11 cellular contexts compared by ENCODE assay signal in the genomic region with DNA sequence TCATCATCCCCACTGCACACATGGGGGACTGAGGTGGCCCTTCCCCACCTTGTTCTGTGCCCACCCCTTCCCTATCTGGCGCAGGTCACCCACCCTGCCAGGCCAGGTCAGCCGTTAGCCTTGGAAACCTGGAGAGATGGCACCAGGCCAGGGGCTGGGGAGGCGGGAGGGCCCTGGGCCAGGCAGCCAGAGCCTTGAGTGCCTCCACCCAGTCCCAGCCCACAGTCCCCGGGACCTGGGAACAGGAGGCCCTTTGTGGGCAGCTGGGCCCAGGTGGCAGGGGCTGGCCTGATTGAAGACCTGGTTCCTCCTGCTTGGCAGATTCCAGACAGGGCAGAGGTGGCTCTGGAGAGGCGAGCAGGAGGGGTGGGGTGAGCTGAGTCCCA.
DNase-seq lines count a peak whose midpoint lies in the region; ATAC-seq and TF ChIP-seq lines count a peak whose summit lies in the region.
"Had no signal": no experiment of that assay in that cellular context is flagged by ENCODE, and none has a peak within 500 bp of the region (broad histone marks: within the 10 kb centered on the region; RNA-seq: fewer than 3 reads in every experiment).

No MANE protein-coding gene starts in this region.

- H3K27ac ChIP-seq in smooth muscle cell (ENCODE audit: low read depth), result peak overlapping the region; percentile 96

- peaks cover 6% of the 10 kb centered on the region for H3K79me2 ChIP-seq in smooth muscle cell (ENCODE audit: low read depth)

- H3K27ac Mint-ChIP-seq in chondrocyte (ENCODE audit: unreplicated experiment), result peak overlapping the region; percentile 96
- H3K27ac Mint-ChIP-seq: CD8-positive, alpha-beta memory T cell; IgD-negative memory B cell had no signal

- H3K36me3 Mint-ChIP-seq in chondrocyte (ENCODE audit: low read depth), result peaks cover 37% of the 10 kb centered on the region
- H3K36me3 Mint-ChIP-seq: IgD-negative memory B cell had no signal

- peaks cover 13% of the 10 kb centered on the region for H4K20me1 ChIP-seq in smooth muscle cell (ENCODE audit: low read depth)

- WGBS in smooth muscle cell (ENCODE audit: low lambda C conversion rate), result 63% methylated on average over 5 of the region's 5 CpGs

- H3K9me3 Mint-ChIP-seq in chondrocyte (ENCODE audit: low read depth), result peaks cover 4% of the 10 kb centered on the region

- ATAC-seq in left lobe of liver, result peak; percentile 27
- no peak for ATAC-seq in stimulated activated naive CD8-positive, alpha-beta T cell treated with anti-CD3 and anti-CD28 coated beads, Interleukin-15, Interleukin-2, amounts not matched to agents 100 U/mL and 50 U/mL, for 24 hours

- peak overlapping the region; percentile 49 for H3K4me2 ChIP-seq in smooth muscle cell

- no peaks in the 10 kb centered on the region for H3K9me3 ChIP-seq in smooth muscle cell (replicated peaks; ENCODE audit: low read depth)

- DNase-seq in HT1080 (ENCODE audit: low read depth) (peak; percentile 73), chondrocyte (ENCODE audit: low spot score) (no peak), left lobe of liver (ENCODE audit: low spot score) (no peak), smooth muscle cell (lab: John Stamatoyannopoulos, UW; ENCODE audit: unreplicated experiment) (no peak), NCI-H524 (lab: John Stamatoyannopoulos, UW) (no peak), midbrain (lab: John Stamatoyannopoulos, UW) (no peak), NCI-H524 treated with DMSO at 0.1 percent for 48 hours (lab: John Stamatoyannopoulos, UW) (no peak)
- no peak for DNase-seq in stimulated activated naive CD8-positive, alpha-beta T cell treated with anti-CD3 and anti-CD28 coated beads, Interleukin-15, Interleukin-2, amounts not matched to agents 100 U/mL and 50 U/mL, for 24 hours
- DNase-seq: CD8-positive, alpha-beta memory T cell; NCI-H748 treated with DMSO at 0.1 percent for 48 hours had no signal

- H3K4me1 Mint-ChIP-seq in chondrocyte (ENCODE audit: low read depth), result peaks cover 85% of the 10 kb centered on the region
- H3K4me1 Mint-ChIP-seq: IgD-negative memory B cell had no signal

- TF ChIP-seq CTCF in chondrocyte (IDR thresholded peaks at IDR 0.05) (no peak), smooth muscle cell (IDR thresholded peaks at IDR 0.05; ENCODE audit: borderline replicate concordance, insufficient read depth, poor library complexity, severe bottlenecking) (no peak)

- peak overlapping the region; percentile 62 for H3K9ac ChIP-seq in smooth muscle cell (ENCODE audit: low read depth)

- no peaks in the 10 kb centered on the region for H3K27me3 Mint-ChIP-seq in chondrocyte (ENCODE audit: low read depth)

- H3F3A ChIP-seq in smooth muscle cell (ENCODE audit: low read depth), result peaks cover 30% of the 10 kb centered on the region

- H3K36me3 ChIP-seq in smooth muscle cell (ENCODE audit: low read depth), result no peaks in the 10 kb centered on the region

- no peak overlapping the region for H2AFZ ChIP-seq in smooth muscle cell (ENCODE audit: low read depth)

- peak overlapping the region; percentile 8 for H3K4me3 Mint-ChIP-seq in chondrocyte (ENCODE audit: unreplicated experiment)
- H3K4me3 Mint-ChIP-seq: CD8-positive, alpha-beta memory T cell; IgD-negative memory B cell had no signal

- no peaks in the 10 kb centered on the region for H3K27me3 ChIP-seq in smooth muscle cell (ENCODE audit: low read depth)

- H3K4me1 ChIP-seq in smooth muscle cell (ENCODE audit: low read depth), result peaks cover 8% of the 10 kb centered on the region

- no peak overlapping the region for H3K4me3 ChIP-seq in smooth muscle cell
